In genomic region chr5:54760182-54760935, GRCh38 we compare ENCODE assay signal across 2 cellular contexts.
A peak's percentile ranks its signal among the peaks of the same experiment; 100 is the strongest.
TF ChIP-seq lines count a peak whose summit lies in the region.

No MANE protein-coding gene starts in this region.

TF ChIP-seq in IMR-90, 13 proteins besides CTCF, POLR2A, EP300 and RAD21 (continued from another document):
- TF ChIP-seq ELK1 (IDR thresholded peaks at IDR 0.05; ENCODE audit: borderline replicate concordance, low read depth, low read length) = no peak

TF ChIP-seq in neural cell, 6 proteins besides CTCF, POLR2A, EP300 and RAD21 (continued from another document):
- TF ChIP-seq REST (IDR thresholded peaks at IDR 0.05; ENCODE audit: borderline replicate concordance) (peak; percentile 56), MXI1 (conservative IDR thresholded peaks at IDR 0.05; ENCODE audit: poor library complexity, severe bottlenecking) (no peak), TAF1 (IDR thresholded peaks at IDR 0.05; ENCODE audit: low read depth) (no peak), POLR2AphosphoS5 (IDR thresholded peaks at IDR 0.05) (peak; percentile 73)
